Comparison of ENCODE assay signal across 11 cellular contexts in genomic region chr2:172446524-172447063, GRCh38. TPM values are rescaled to one million over a fixed set of nuclear protein-coding genes. Genes with fewer than 3 reads are reported as not detected.
DNase-seq lines count a peak whose midpoint lies in the region; ATAC-seq, FAIRE-seq and TF ChIP-seq lines count a peak whose summit lies in the region.
"Had no signal": no experiment of that assay in that cellular context is flagged by ENCODE, and none has a peak within 500 bp of the region (broad histone marks: within the 10 kb centered on the region; RNA-seq: fewer than 3 reads in every experiment).

No MANE protein-coding gene starts in this region.

- no peaks in the 10 kb centered on the region for H3K4me1 ChIP-seq in K562 (replicated peaks in 1 of 2; ENCODE audit: control insufficient read depth in 2 of 2, insufficient read depth in 2 of 2, low read length in 2 of 2)
- no peaks in the 10 kb centered on the region for H3K4me1 ChIP-seq in uterus

- peaks cover 0 to 30% (median 0%) of the 10 kb centered on the region in 3 donors for H3K36me3 Mint-ChIP-seq in naive thymus-derived CD8-positive, alpha-beta T cell

- H2AFZ ChIP-seq in K562 (ENCODE audit: low read depth, low read length) = no peak overlapping the region
- H2AFZ ChIP-seq: neural progenitor cell had no signal

- POLR2A ChIA-PET in K562 (lab: Yijun Ruan, JAX) = no interaction called here
- POLR2A ChIA-PET in naive thymus-derived CD8-positive, alpha-beta T cell (lab: Charles Lee) = interaction anchor here (0.9 to 2.6 kb wide), 8 partner anchors 9 to 23 kb away, joined by 3 to 10 read pairs (median 6); no protein-coding TSS in a partner anchor

- peak overlapping the region in 2 of 10 donors; percentile 9 to 18 for H3K4me3 Mint-ChIP-seq in naive thymus-derived CD8-positive, alpha-beta T cell
- H3K4me3 Mint-ChIP-seq: activated CD4-positive, alpha-beta memory T cell treated with anti-CD3 and anti-CD28 coated beads for 36 hours; neural progenitor cell had no signal

- TF ChIP-seq POLR2A in K562 (conservative IDR thresholded peaks at IDR 0.05) (no peak), uterus (IDR thresholded peaks at IDR 0.05) (no peak)

- no peak overlapping the region for H3K27ac ChIP-seq in K562 (ENCODE audit: extremely low read depth, low read depth, low read length)
- no peak overlapping the region for H3K27ac ChIP-seq in uterus
- H3K27ac ChIP-seq: neural progenitor cell had no signal

- TF ChIP-seq RAD21 in K562 (CRISPR knock-in tag; conservative IDR thresholded peaks at IDR 0.05 in 1 of 2, IDR thresholded peaks at IDR 0.05 in 1 of 2) = no peak

- no peaks in the 10 kb centered on the region for H3K36me3 ChIP-seq in K562 (ENCODE audit: control insufficient read depth, insufficient read depth, low read length)
- no peaks in the 10 kb centered on the region for H3K36me3 ChIP-seq in uterus
- H3K36me3 ChIP-seq: neural progenitor cell had no signal

- intact Hi-C loops in K562 (cut with micrococcal nuclease) = no loop called here
- intact Hi-C loops in uterus (cut with DNase I; ENCODE audit: low total_unique reads) = no loop called here

- CTCF ChIA-PET in K562 (lab: Yijun Ruan, JAX; ENCODE audit: low intra/inter-chr PET ratio) = no interaction called here

- H3K9me3 ChIP-seq in K562 (replicated peaks; ENCODE audit: control insufficient read depth, insufficient read depth, low read depth, low read length) (no peaks in the 10 kb centered on the region), uterus (no peaks in the 10 kb centered on the region)

- peaks cover 15 to 38% of the 10 kb centered on the region in 2 experiments for H3K27me3 ChIP-seq in K562 (ENCODE audit: control insufficient read depth in 2 of 2, insufficient read depth in 2 of 2, low read length in 2 of 2)
- no peaks in the 10 kb centered on the region for H3K27me3 ChIP-seq in uterus
- H3K27me3 ChIP-seq: neural progenitor cell had no signal

- WGBS in K562 (ENCODE audit: insufficient coverage, low coverage, missing lambda C conversion rate) = 3% methylated on average over 6 of the region's 6 CpGs

- peak; percentile 60 for DNase-seq in EH (ENCODE audit: low read depth)
- DNase-seq in MV-4-11 (lab: John Stamatoyannopoulos, UW) = peak; percentile 24
- DNase-seq in K562 (ENCODE audit: extremely low read depth in 1 of 4, low spot score in 3 of 4) = no peak
- DNase-seq in naive thymus-derived CD8-positive, alpha-beta T cell = peak in 2 of 10 donors; percentile 28 to 30
- no peak for DNase-seq in uterus
- DNase-seq in NCI-H524 (lab: John Stamatoyannopoulos, UW) = no peak
- DNase-seq: activated CD4-positive, alpha-beta memory T cell treated with anti-CD3 and anti-CD28 coated beads for 36 hours; activated gamma-delta T cell had no signal

- no peaks in the 10 kb centered on the region for H3K9me3 Mint-ChIP-seq in naive thymus-derived CD8-positive, alpha-beta T cell
- H3K9me3 Mint-ChIP-seq: activated CD4-positive, alpha-beta memory T cell treated with anti-CD3 and anti-CD28 coated beads for 36 hours had no signal

- H3K4me2 ChIP-seq in K562 (ENCODE audit: insufficient read depth, low read length) = no peak overlapping the region
- H3K4me2 ChIP-seq: neural progenitor cell had no signal

- H3K27ac Mint-ChIP-seq in naive thymus-derived CD8-positive, alpha-beta T cell = peak overlapping the region in 6 of 10 donors; percentile 11 to 65 (median 38)
- H3K27ac Mint-ChIP-seq: activated CD4-positive, alpha-beta memory T cell treated with anti-CD3 and anti-CD28 coated beads for 36 hours; neural progenitor cell had no signal

- H3K4me3 ChIP-seq in K562 = no peak overlapping the region
- H3K4me3 ChIP-seq in uterus = no peak overlapping the region
- H3K4me3 ChIP-seq: neural progenitor cell had no signal

- H3K4me1 Mint-ChIP-seq in naive thymus-derived CD8-positive, alpha-beta T cell = peaks cover 52 to 80% (median 65%) of the 10 kb centered on the region in 4 donors

- peaks cover 0 to 2% (median 0%) of the 10 kb centered on the region in 5 donors for H3K27me3 Mint-ChIP-seq in naive thymus-derived CD8-positive, alpha-beta T cell
- H3K27me3 Mint-ChIP-seq: activated CD4-positive, alpha-beta memory T cell treated with anti-CD3 and anti-CD28 coated beads for 36 hours had no signal

- no peak for TF ChIP-seq EP300 in K562 (IDR thresholded peaks at IDR 0.05; ENCODE audit: low read length)

- TF ChIP-seq CTCF in K562 (IDR thresholded peaks at IDR 0.05 in 2 of 3, conservative IDR thresholded peaks at IDR 0.05 in 1 of 3; ENCODE audit: insufficient read depth in 2 of 3, low read depth in 1 of 3, low read length in 3 of 3) (no peak), uterus (IDR thresholded peaks at IDR 0.05) (no peak)

- H3K9me1 ChIP-seq in K562 (ENCODE audit: control insufficient read depth, insufficient read depth, low read length) = no peaks in the 10 kb centered on the region

- FAIRE-seq in K562 (lab: Jason Lieb, UNC) = no peak
- FAIRE-seq: RCC 7860 had no signal

- no peak overlapping the region for H3K9ac ChIP-seq in K562 (ENCODE audit: insufficient read depth in 1 of 2, low read depth in 2 of 2, low read length in 2 of 2)
- H3K9ac ChIP-seq: neural progenitor cell had no signal

- BruUV-seq in K562 (replicated peaks; lab: Mats Ljungman, UMichigan) = no TSS peak

- H4K20me1 ChIP-seq in K562 (replicated peaks; ENCODE audit: control insufficient read depth, insufficient read depth, low read length) = no peaks in the 10 kb centered on the region

- no peak for ATAC-seq in K562
- ATAC-seq in naive thymus-derived CD8-positive, alpha-beta T cell = peak; percentile 16 to 37
- no peak for ATAC-seq in GM19023 (IDR thresholded peaks at IDR 0.05; ENCODE audit: unreplicated experiment)

- no peaks in the 10 kb centered on the region for H3K79me2 ChIP-seq in K562 (ENCODE audit: control insufficient read depth, insufficient read depth, low read length)

- in situ Hi-C loops in K562 (cut with MboI) = no loop called here

TF ChIP-seq in K562, 482 proteins besides CTCF, POLR2A, EP300 and RAD21:
- TF ChIP-seq, protein P1, sequence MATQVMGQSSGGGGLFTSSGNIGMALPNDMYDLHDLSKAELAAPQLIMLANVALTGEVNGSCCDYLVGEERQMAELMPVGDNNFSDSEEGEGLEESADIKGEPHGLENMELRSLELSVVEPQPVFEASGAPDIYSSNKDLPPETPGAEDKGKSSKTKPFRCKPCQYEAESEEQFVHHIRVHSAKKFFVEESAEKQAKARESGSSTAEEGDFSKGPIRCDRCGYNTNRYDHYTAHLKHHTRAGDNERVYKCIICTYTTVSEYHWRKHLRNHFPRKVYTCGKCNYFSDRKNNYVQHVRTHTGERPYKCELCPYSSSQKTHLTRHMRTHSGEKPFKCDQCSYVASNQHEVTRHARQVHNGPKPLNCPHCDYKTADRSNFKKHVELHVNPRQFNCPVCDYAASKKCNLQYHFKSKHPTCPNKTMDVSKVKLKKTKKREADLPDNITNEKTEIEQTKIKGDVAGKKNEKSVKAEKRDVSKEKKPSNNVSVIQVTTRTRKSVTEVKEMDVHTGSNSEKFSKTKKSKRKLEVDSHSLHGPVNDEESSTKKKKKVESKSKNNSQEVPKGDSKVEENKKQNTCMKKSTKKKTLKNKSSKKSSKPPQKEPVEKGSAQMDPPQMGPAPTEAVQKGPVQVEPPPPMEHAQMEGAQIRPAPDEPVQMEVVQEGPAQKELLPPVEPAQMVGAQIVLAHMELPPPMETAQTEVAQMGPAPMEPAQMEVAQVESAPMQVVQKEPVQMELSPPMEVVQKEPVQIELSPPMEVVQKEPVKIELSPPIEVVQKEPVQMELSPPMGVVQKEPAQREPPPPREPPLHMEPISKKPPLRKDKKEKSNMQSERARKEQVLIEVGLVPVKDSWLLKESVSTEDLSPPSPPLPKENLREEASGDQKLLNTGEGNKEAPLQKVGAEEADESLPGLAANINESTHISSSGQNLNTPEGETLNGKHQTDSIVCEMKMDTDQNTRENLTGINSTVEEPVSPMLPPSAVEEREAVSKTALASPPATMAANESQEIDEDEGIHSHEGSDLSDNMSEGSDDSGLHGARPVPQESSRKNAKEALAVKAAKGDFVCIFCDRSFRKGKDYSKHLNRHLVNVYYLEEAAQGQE (CRISPR knock-in tag; IDR thresholded peaks at IDR 0.05; ENCODE audit: low read depth) = no peak
- TF ChIP-seq C11orf30 (IDR thresholded peaks at IDR 0.05; ENCODE audit: low read depth) (peak; percentile 27; the same call in 1 of the 2 replicates), DPF2 (IDR thresholded peaks at IDR 0.05) (no peak), BRD4 (IDR thresholded peaks at IDR 0.05) (no peak), RBM25 (IDR thresholded peaks at IDR 0.05; ENCODE audit: low read depth, low read length, severe bottlenecking) (peak; percentile 12), NFE2 (IDR thresholded peaks at IDR 0.05; ENCODE audit: low read depth) (no peak), ZNF316 (IDR thresholded peaks at IDR 0.05) (peak; percentile 67; the same call in 1 of the 2 replicates), ZC3H4 (CRISPR knock-in tag; IDR thresholded peaks at IDR 0.05; ENCODE audit: borderline replicate concordance) (no peak), NFIC (IDR thresholded peaks at IDR 0.05) (no peak), HEY1 (CRISPR knock-in tag; IDR thresholded peaks at IDR 0.05; ENCODE audit: borderline replicate concordance) (no peak)

RNA-seq across cellular contexts. Expression of gene ITGA6, which starts 19.2 kb away (rescaled TPM):
- not detected in 2 replicates for total RNA-seq in K562 (2011; cell fraction: chromatin; rRNA removed; ENCODE audit: low replicate concordance)
- total RNA-seq in K562 (2011; cell fraction: nucleolus; rRNA removed) = 0.13 TPM in 1 of 2 replicates, not detected in the other
- total RNA-seq in K562 (2011; cell fraction: nucleoplasm; rRNA removed) = not detected in 2 replicates
- total RNA-seq in K562 (2014; rRNA removed) (0.33 TPM in 1 of 2 replicates, not detected in the other), K562 (2014; rRNA removed; fragmentation: Illumina TruSeq; extraction: Trizol) (not detected in 2 replicates), K562 (2015; rRNA removed; fragmentation: Illumina TruSeq; extraction: Trizol) (0.07 TPM in 1 of 2 replicates, not detected in the other), K562 (2021) (0.29 and 0.40 TPM in 2 replicates), uterus (100 to 1,000 TPM in 2 of 4 donors, 10 to 100 TPM in 2; 57.4 to 195 (median 120) TPM)
- polyA plus RNA-seq in K562 (2011; rRNA removed) (0.01 TPM in 1 of 2 replicates, not detected in the other), K562 (2014; fragmentation: Illumina TruSeq; extraction: Trizol) (not detected in 2 replicates), K562 (2014; fragmentation: Nextera tagmentation; extraction: Ambion mirVana) (under 1 TPM in 1 of 2 experiments, not detected in 1; 0.03 TPM), K562 (2014; rRNA removed) (not detected in 2 replicates)
- 0.03 TPM in 1 of 2 replicates, not detected in the other for polyA plus RNA-seq in K562 (2011; cell fraction: cytosol; rRNA removed)
- 0.10 TPM in 1 of 2 replicates, not detected in the other for polyA plus RNA-seq in K562 (2011; cell fraction: nucleus; rRNA removed)
- 0.05 and 0.22 TPM in 2 replicates for polyA plus RNA-seq in K562 (2012)
- polyA minus RNA-seq in K562 (2011; rRNA and poly(A)+ RNA removed) = 0.09 TPM in 1 of 2 replicates, not detected in the other
- 1.1 TPM in 1 of 2 replicates, not detected in the other for polyA minus RNA-seq in K562 (2011; cell fraction: cytosol; rRNA and poly(A)+ RNA removed)
- 0.81 TPM in 1 of 2 replicates, not detected in the other for polyA minus RNA-seq in K562 (2011; cell fraction: nucleus; rRNA and poly(A)+ RNA removed)
- total RNA-seq in naive thymus-derived CD8-positive, alpha-beta T cell = 100 to 1,000 TPM; 119 to 127 TPM
- 10 to 100 TPM; 58.4 to 80.0 (median 64.2) TPM for polyA plus RNA-seq in naive thymus-derived CD8-positive, alpha-beta T cell

Comparison
In these comparisons a context has a peak if more than half of its experiments do, and no peak if none do; other contexts are left out.
1. DNase-seq: peak in EH (single experiment) and MV-4-11 (single experiment); none in K562 (0 of 4), uterus (0 of 2) and NCI-H524 (0 of 2).
2. ATAC-seq: peak in naive thymus-derived CD8-positive, alpha-beta T cell (2 of 2); none in K562 (single experiment) and GM19023 (single experiment).
3. RNA of gene ITGA6, which starts 19.2 kb away (total RNA-seq): 57.4 to 195 TPM in uterus and 119 to 127 TPM in naive thymus-derived CD8-positive, alpha-beta T cell; 0.07 to 0.40 TPM in K562; every median in the first group is over 10 times any median in the second.